1 cellular context compared by ENCODE assay signal in the genomic region with DNA sequence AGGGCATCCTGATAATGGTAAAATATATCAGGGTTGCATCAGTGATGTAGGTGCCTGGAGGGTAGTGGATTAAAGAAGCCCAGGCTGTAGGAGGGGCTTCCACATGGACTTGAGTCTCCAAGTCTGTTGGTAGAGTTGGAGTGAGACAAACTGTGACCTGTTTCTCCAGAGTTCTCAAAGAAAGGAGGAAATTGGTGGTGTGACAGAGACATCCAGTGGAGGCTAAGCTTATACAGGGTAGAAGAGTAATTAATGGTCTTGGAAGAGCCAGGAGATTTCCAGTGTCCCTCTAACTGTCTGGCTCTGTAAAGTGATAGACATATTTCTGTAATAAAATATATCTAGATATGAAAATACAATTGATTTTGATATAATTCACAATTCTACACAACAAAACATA.
TF ChIP-seq lines count a peak whose summit lies in the region.

No MANE protein-coding gene starts in this region.

TF ChIP-seq in liver, 16 proteins besides CTCF, POLR2A, EP300 and RAD21 (continued from another document):
- TF ChIP-seq, protein P1, sequence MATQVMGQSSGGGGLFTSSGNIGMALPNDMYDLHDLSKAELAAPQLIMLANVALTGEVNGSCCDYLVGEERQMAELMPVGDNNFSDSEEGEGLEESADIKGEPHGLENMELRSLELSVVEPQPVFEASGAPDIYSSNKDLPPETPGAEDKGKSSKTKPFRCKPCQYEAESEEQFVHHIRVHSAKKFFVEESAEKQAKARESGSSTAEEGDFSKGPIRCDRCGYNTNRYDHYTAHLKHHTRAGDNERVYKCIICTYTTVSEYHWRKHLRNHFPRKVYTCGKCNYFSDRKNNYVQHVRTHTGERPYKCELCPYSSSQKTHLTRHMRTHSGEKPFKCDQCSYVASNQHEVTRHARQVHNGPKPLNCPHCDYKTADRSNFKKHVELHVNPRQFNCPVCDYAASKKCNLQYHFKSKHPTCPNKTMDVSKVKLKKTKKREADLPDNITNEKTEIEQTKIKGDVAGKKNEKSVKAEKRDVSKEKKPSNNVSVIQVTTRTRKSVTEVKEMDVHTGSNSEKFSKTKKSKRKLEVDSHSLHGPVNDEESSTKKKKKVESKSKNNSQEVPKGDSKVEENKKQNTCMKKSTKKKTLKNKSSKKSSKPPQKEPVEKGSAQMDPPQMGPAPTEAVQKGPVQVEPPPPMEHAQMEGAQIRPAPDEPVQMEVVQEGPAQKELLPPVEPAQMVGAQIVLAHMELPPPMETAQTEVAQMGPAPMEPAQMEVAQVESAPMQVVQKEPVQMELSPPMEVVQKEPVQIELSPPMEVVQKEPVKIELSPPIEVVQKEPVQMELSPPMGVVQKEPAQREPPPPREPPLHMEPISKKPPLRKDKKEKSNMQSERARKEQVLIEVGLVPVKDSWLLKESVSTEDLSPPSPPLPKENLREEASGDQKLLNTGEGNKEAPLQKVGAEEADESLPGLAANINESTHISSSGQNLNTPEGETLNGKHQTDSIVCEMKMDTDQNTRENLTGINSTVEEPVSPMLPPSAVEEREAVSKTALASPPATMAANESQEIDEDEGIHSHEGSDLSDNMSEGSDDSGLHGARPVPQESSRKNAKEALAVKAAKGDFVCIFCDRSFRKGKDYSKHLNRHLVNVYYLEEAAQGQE (IDR thresholded peaks at IDR 0.05) = no peak
- TF ChIP-seq FOXA1 (IDR thresholded peaks at IDR 0.05) = no peak
- no peak for TF ChIP-seq TAF1 (conservative IDR thresholded peaks at IDR 0.05)
- TF ChIP-seq FOXA2 (IDR thresholded peaks at IDR 0.05) = no peak
- TF ChIP-seq, protein P2, sequence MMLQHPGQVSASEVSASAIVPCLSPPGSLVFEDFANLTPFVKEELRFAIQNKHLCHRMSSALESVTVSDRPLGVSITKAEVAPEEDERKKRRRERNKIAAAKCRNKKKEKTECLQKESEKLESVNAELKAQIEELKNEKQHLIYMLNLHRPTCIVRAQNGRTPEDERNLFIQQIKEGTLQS (IDR thresholded peaks at IDR 0.05) = no peak
